26 cellular contexts compared by ENCODE assay signal in the genomic region with DNA sequence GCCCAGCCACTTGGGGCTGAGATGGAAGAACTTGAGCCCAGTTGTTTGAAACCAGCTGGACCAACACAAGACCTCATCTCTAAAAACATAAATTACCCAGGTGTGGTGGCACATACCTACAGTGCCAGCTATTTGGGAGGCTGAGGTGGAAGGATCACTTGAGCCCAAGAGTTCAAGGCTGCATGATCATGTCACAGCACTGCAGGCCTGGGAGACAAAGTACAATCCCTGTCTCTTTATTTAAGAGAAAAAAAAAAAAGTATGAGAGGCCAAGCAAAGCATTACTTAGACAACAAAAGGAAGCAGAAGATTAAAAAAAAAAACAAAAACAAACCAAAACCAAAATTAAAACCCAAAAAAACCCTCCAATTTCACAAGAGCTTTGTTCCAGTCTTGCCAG. TPM values are rescaled to one million over a fixed set of nuclear protein-coding genes. Genes with fewer than 3 reads are reported as not detected.
A peak's percentile ranks its signal among the peaks of the same experiment; 100 is the strongest.
DNase-seq lines count a peak whose midpoint lies in the region; ATAC-seq lines count a peak whose summit lies in the region.
"Had no signal": no experiment of that assay in that cellular context is flagged by ENCODE, and none has a peak within 500 bp of the region (broad histone marks: within the 10 kb centered on the region; RNA-seq: fewer than 3 reads in every experiment).

No MANE protein-coding gene starts in this region.

- no peak overlapping the region for H3K4me2 ChIP-seq in Karpas-422 (ENCODE audit: low read depth, low read length, poor library complexity, severe bottlenecking)
- H3K4me2 ChIP-seq: PC-9 had no signal

- peaks cover 84% of the 10 kb centered on the region for H3K79me2 ChIP-seq in Karpas-422 (ENCODE audit: low read length)

- no peak overlapping the region for H3K4me3 Mint-ChIP-seq in stimulated activated naive CD8-positive, alpha-beta T cell treated with anti-CD3 and anti-CD28 coated beads, Interleukin-15, Interleukin-2, amounts not matched to agents 100 ng/mL and 50 ng/mL, for 24 hours
- no peak overlapping the region for H3K4me3 Mint-ChIP-seq in T-cell
- no peak overlapping the region for H3K4me3 Mint-ChIP-seq in stimulated activated naive CD8-positive, alpha-beta T cell treated with anti-CD3 and anti-CD28 coated beads, Interleukin-15, amount 100 ng/mL, for 72 hours
- H3K4me3 Mint-ChIP-seq: activated CD4-positive, alpha-beta T cell treated with anti-CD3 and anti-CD28 coated beads, Interleukin-2, amount 10 ng/mL, durations not matched to agents 7 days and 5 days; activated naive CD4-positive, alpha-beta T cell treated with anti-CD3 and anti-CD28 coated beads for 36 hours; HFFc6 had no signal

- H3K27me3 ChIP-seq in Karpas-422 (ENCODE audit: low read length): no peaks in the 10 kb centered on the region
- H3K27me3 ChIP-seq: esophagus muscularis mucosa, gastrocnemius medialis, stomach, tibial nerve had no signal

- H3K4me1 ChIP-seq in Karpas-422 (ENCODE audit: low read length): no peaks in the 10 kb centered on the region

- H3K36me3 Mint-ChIP-seq in stimulated activated naive CD8-positive, alpha-beta T cell treated with anti-CD3 and anti-CD28 coated beads, Interleukin-15, Interleukin-2, amounts not matched to agents 100 ng/mL and 50 ng/mL, for 24 hours (ENCODE audit: low read depth): peaks cover 60% of the 10 kb centered on the region
- H3K36me3 Mint-ChIP-seq in T-cell: peaks cover 35% of the 10 kb centered on the region

- no peaks in the 10 kb centered on the region for H3K9me3 ChIP-seq in Karpas-422 (ENCODE audit: low read length)
- H3K9me3 ChIP-seq: esophagus muscularis mucosa, gastrocnemius medialis, stomach, tibial nerve had no signal

- DNase-seq in stimulated activated naive CD8-positive, alpha-beta T cell treated with anti-CD3 and anti-CD28 coated beads, Interleukin-15, Interleukin-2, amounts not matched to agents 100 U/mL and 50 U/mL, for 24 hours: no peak
- DNase-seq in T-cell (no peak), left lobe of liver (ENCODE audit: low spot score) (no peak), NCI-H2081 treated with DMSO at 0.1 percent for 48 hours (lab: John Stamatoyannopoulos, UW) (no peak), Karpas-422 (no peak)
- DNase-seq in stimulated activated naive CD8-positive, alpha-beta T cell treated with anti-CD3 and anti-CD28 coated beads, Interleukin-15, amount 100 ng/mL, for 72 hours: no peak
- DNase-seq in effector CD8-positive, alpha-beta T cell (lab: John Stamatoyannopoulos, UW): no peak
- DNase-seq: activated CD4-positive, alpha-beta T cell treated with anti-CD3 and anti-CD28 coated beads, Interleukin-2, amount 10 ng/mL, durations not matched to agents 7 days and 5 days; activated naive CD4-positive, alpha-beta T cell treated with anti-CD3 and anti-CD28 coated beads for 36 hours; cerebellar nuclear complex; effector memory CD4-positive, alpha-beta T cell; gastrocnemius medialis; HFFc6; hypothalamus; Kasumi-1; left ventricle myocardium superior; NCI-H1048; NCI-H2029; NCI-H446; PC-9; SHP77 treated with DMSO at 0.1 percent for 48 hours; stimulated activated CD4-positive, alpha-beta T cell treated with anti-CD3 and anti-CD28 coated beads, Interleukin-1b, Interleukin-23, amount 100 ng/mL, for 48 hours; stomach had no signal

- H3K36me3 ChIP-seq in Karpas-422 (ENCODE audit: insufficient read depth, low read length): peaks cover 31% of the 10 kb centered on the region

- CTCF ChIA-PET in T-cell (lab: Charles Lee): no interaction called here

- H3K27me3 Mint-ChIP-seq in stimulated activated naive CD8-positive, alpha-beta T cell treated with anti-CD3 and anti-CD28 coated beads, Interleukin-15, Interleukin-2, amounts not matched to agents 100 ng/mL and 50 ng/mL, for 24 hours: no peaks in the 10 kb centered on the region
- no peaks in the 10 kb centered on the region for H3K27me3 Mint-ChIP-seq in T-cell
- no peaks in the 10 kb centered on the region for H3K27me3 Mint-ChIP-seq in stimulated activated naive CD8-positive, alpha-beta T cell treated with anti-CD3 and anti-CD28 coated beads, Interleukin-15, amount 100 ng/mL, for 72 hours
- H3K27me3 Mint-ChIP-seq: activated CD4-positive, alpha-beta T cell treated with anti-CD3 and anti-CD28 coated beads, Interleukin-2, amount 10 ng/mL, durations not matched to agents 7 days and 5 days had no signal

- peaks cover 3% of the 10 kb centered on the region for H3K9me3 Mint-ChIP-seq in stimulated activated naive CD8-positive, alpha-beta T cell treated with anti-CD3 and anti-CD28 coated beads, Interleukin-15, Interleukin-2, amounts not matched to agents 100 ng/mL and 50 ng/mL, for 24 hours
- H3K9me3 Mint-ChIP-seq in T-cell: no peaks in the 10 kb centered on the region
- no peaks in the 10 kb centered on the region for H3K9me3 Mint-ChIP-seq in stimulated activated naive CD8-positive, alpha-beta T cell treated with anti-CD3 and anti-CD28 coated beads, Interleukin-15, amount 100 ng/mL, for 72 hours
- H3K9me3 Mint-ChIP-seq: activated CD4-positive, alpha-beta T cell treated with anti-CD3 and anti-CD28 coated beads, Interleukin-2, amount 10 ng/mL, durations not matched to agents 7 days and 5 days; activated naive CD4-positive, alpha-beta T cell treated with anti-CD3 and anti-CD28 coated beads for 36 hours had no signal

- H3K9ac ChIP-seq in Karpas-422 (ENCODE audit: low read length): no peak overlapping the region

- no peak overlapping the region for H3K4me3 ChIP-seq in Karpas-422 (ENCODE audit: low read length)
- H3K4me3 ChIP-seq: esophagus muscularis mucosa, gastrocnemius medialis, PC-9, stomach, tibial nerve had no signal

- H2AFZ ChIP-seq in Karpas-422 (ENCODE audit: low read length): no peak overlapping the region
- H2AFZ ChIP-seq: PC-9 had no signal

- no peak overlapping the region for H3K27ac ChIP-seq in Karpas-422 (ENCODE audit: low read length)
- H3K27ac ChIP-seq: esophagus muscularis mucosa, gastrocnemius medialis, PC-9, stomach, tibial nerve had no signal

- POLR2A ChIA-PET in T-cell (lab: Charles Lee): interaction anchor here in 1 of 2 donors (0.5 kb wide), 1 partner anchor 78 kb away, joined by 4 read pairs; no protein-coding TSS in a partner anchor

- H3K9me2 ChIP-seq in Karpas-422 (replicated peaks; ENCODE audit: insufficient read depth, low read length): no peaks in the 10 kb centered on the region

- H3K4me1 Mint-ChIP-seq in stimulated activated naive CD8-positive, alpha-beta T cell treated with anti-CD3 and anti-CD28 coated beads, Interleukin-15, Interleukin-2, amounts not matched to agents 100 ng/mL and 50 ng/mL, for 24 hours (ENCODE audit: low read depth): peaks cover 38% of the 10 kb centered on the region
- H3K4me1 Mint-ChIP-seq in T-cell: peaks cover 30 to 47% (median 41%) of the 10 kb centered on the region in 3 donors
- peaks cover 47% of the 10 kb centered on the region for H3K4me1 Mint-ChIP-seq in stimulated activated naive CD8-positive, alpha-beta T cell treated with anti-CD3 and anti-CD28 coated beads, Interleukin-15, amount 100 ng/mL, for 72 hours

- no peak for ATAC-seq in stimulated activated naive CD8-positive, alpha-beta T cell treated with anti-CD3 and anti-CD28 coated beads, Interleukin-15, Interleukin-2, amounts not matched to agents 100 U/mL and 50 U/mL, for 24 hours
- no peak for ATAC-seq in T-cell (replicated peaks in 1 of 4)
- peak; percentile 32 for ATAC-seq in left lobe of liver
- no peak for ATAC-seq in stimulated activated naive CD8-positive, alpha-beta T cell treated with anti-CD3 and anti-CD28 coated beads, Interleukin-15, amount 100 ng/mL, for 72 hours
- ATAC-seq: gastrocnemius medialis, left ventricle myocardium superior had no signal

- peak overlapping the region; percentile 4 for H3K27ac Mint-ChIP-seq in stimulated activated naive CD8-positive, alpha-beta T cell treated with anti-CD3 and anti-CD28 coated beads, Interleukin-15, Interleukin-2, amounts not matched to agents 100 ng/mL and 50 ng/mL, for 24 hours
- H3K27ac Mint-ChIP-seq in T-cell: peak overlapping the region; percentile 16
- peak overlapping the region; percentile 33 to 59 for H3K27ac Mint-ChIP-seq in stimulated activated naive CD8-positive, alpha-beta T cell treated with anti-CD3 and anti-CD28 coated beads, Interleukin-15, amount 100 ng/mL, for 72 hours
- H3K27ac Mint-ChIP-seq: HFFc6 had no signal

- H4K20me1 ChIP-seq in Karpas-422 (ENCODE audit: insufficient read depth, low read depth, low read length): peaks cover 14% of the 10 kb centered on the region; the same call in 1 of the 2 replicates

RNA-seq across cellular contexts. Expression of a gene that starts 15.4 kb away (rescaled TPM):
- 10 to 100 TPM; 45.1 to 87.5 (median 73.8) TPM for total RNA-seq in T-cell
- 272 TPM for total RNA-seq in left lobe of liver
- total RNA-seq in Karpas-422 (2014; rRNA removed; shearing (Covaris generic); ENCODE audit: low replicate concordance): 89.0 and 127 TPM in 2 replicates

RNA-seq across cellular contexts. Expression of a gene that starts 33.7 kb away (rescaled TPM):
- total RNA-seq in T-cell (100 to 1,000 TPM; 101 to 107 (median 103) TPM), left lobe of liver (19.7 TPM)
- total RNA-seq in Karpas-422 (2014; rRNA removed; shearing (Covaris generic); ENCODE audit: low replicate concordance): 30.0 and 31.7 TPM in 2 replicates

RNA-seq across cellular contexts. Expression of a gene that starts 38.2 kb away (rescaled TPM):
- total RNA-seq in T-cell (100 to 1,000 TPM; 247 to 279 (median 269) TPM), left lobe of liver (155 TPM)
- total RNA-seq in Karpas-422 (2014; rRNA removed; shearing (Covaris generic); ENCODE audit: low replicate concordance): 227 and 281 TPM in 2 replicates

RNA-seq across cellular contexts. Expression of a gene that starts 38.7 kb away (rescaled TPM):
- total RNA-seq in T-cell (10 to 100 TPM; 22.8 to 38.2 (median 34.3) TPM), left lobe of liver (23.4 TPM)
- total RNA-seq in Karpas-422 (2014; rRNA removed; shearing (Covaris generic); ENCODE audit: low replicate concordance): 17.2 and 26.9 TPM in 2 replicates

RNA-seq across cellular contexts. Expression of a gene that starts 48.7 kb away (rescaled TPM):
- total RNA-seq in T-cell (10 to 100 TPM in 4 of 5 donors, 1 to 10 TPM in 1; 9.6 to 14.1 (median 11.1) TPM), left lobe of liver (46.8 TPM)
- total RNA-seq in Karpas-422 (2014; rRNA removed; shearing (Covaris generic); ENCODE audit: low replicate concordance): 2.4 and 5.9 TPM in 2 replicates
